Comparison of ENCODE assay signal across 1 cellular context in genomic region chr6:73515204-73516101, GRCh38.
TF ChIP-seq lines count a peak whose summit lies in the region.

No MANE protein-coding gene starts in this region.

TF ChIP-seq in HepG2, 621 proteins besides CTCF, POLR2A, EP300 and RAD21 (continued from another document and continues in another):
- no peak for TF ChIP-seq RARA (CRISPR knock-in tag; IDR thresholded peaks at IDR 0.05)
- no peak for TF ChIP-seq ZNF674 (CRISPR knock-in tag; IDR thresholded peaks at IDR 0.05; ENCODE audit: low read depth)
- no peak for TF ChIP-seq ZNF33A (CRISPR knock-in tag; IDR thresholded peaks at IDR 0.05; ENCODE audit: borderline replicate concordance)
- no peak for TF ChIP-seq HOXA3 (CRISPR knock-in tag; IDR thresholded peaks at IDR 0.05)
- no peak for TF ChIP-seq ZNF569 (CRISPR knock-in tag; IDR thresholded peaks at IDR 0.05; ENCODE audit: borderline replicate concordance)
- TF ChIP-seq GABPA (IDR thresholded peaks at IDR 0.05; ENCODE audit: low read depth, low read length): no peak
- TF ChIP-seq GABPA (CRISPR knock-in tag; IDR thresholded peaks at IDR 0.05; ENCODE audit: low read depth): 0 out of 2 replicates have a peak, but pooled peaks have one; percentile 12
- no peak for TF ChIP-seq GTF3A (CRISPR knock-in tag; conservative IDR thresholded peaks at IDR 0.05)
- TF ChIP-seq ZNF34 (CRISPR knock-in tag; IDR thresholded peaks at IDR 0.05; ENCODE audit: borderline replicate concordance): no peak
- TF ChIP-seq, protein P1, sequence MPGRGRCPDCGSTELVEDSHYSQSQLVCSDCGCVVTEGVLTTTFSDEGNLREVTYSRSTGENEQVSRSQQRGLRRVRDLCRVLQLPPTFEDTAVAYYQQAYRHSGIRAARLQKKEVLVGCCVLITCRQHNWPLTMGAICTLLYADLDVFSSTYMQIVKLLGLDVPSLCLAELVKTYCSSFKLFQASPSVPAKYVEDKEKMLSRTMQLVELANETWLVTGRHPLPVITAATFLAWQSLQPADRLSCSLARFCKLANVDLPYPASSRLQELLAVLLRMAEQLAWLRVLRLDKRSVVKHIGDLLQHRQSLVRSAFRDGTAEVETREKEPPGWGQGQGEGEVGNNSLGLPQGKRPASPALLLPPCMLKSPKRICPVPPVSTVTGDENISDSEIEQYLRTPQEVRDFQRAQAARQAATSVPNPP (CRISPR knock-in tag; IDR thresholded peaks at IDR 0.05): no peak
- TF ChIP-seq, protein P2, sequence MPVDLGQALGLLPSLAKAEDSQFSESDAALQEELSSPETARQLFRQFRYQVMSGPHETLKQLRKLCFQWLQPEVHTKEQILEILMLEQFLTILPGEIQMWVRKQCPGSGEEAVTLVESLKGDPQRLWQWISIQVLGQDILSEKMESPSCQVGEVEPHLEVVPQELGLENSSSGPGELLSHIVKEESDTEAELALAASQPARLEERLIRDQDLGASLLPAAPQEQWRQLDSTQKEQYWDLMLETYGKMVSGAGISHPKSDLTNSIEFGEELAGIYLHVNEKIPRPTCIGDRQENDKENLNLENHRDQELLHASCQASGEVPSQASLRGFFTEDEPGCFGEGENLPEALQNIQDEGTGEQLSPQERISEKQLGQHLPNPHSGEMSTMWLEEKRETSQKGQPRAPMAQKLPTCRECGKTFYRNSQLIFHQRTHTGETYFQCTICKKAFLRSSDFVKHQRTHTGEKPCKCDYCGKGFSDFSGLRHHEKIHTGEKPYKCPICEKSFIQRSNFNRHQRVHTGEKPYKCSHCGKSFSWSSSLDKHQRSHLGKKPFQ (CRISPR knock-in tag; IDR thresholded peaks at IDR 0.05; ENCODE audit: insufficient replicate concordance): peak; percentile 32
- no peak for TF ChIP-seq ZBTB25 (CRISPR knock-in tag; IDR thresholded peaks at IDR 0.05)
- no peak for TF ChIP-seq ZSCAN22 (CRISPR knock-in tag; IDR thresholded peaks at IDR 0.05)
- no peak; the same call in 1 of the 2 replicates for TF ChIP-seq SAP130 (CRISPR knock-in tag; IDR thresholded peaks at IDR 0.05; ENCODE audit: low read depth)
- TF ChIP-seq ZFP36L2 (CRISPR knock-in tag; IDR thresholded peaks at IDR 0.05): no peak
- no peak for TF ChIP-seq ZNF737 (CRISPR knock-in tag; IDR thresholded peaks at IDR 0.05; ENCODE audit: borderline replicate concordance)
- no peak for TF ChIP-seq ZMAT3 (CRISPR knock-in tag; conservative IDR thresholded peaks at IDR 0.05)
- no peak for TF ChIP-seq RELA (CRISPR knock-in tag; IDR thresholded peaks at IDR 0.05)
- no peak for TF ChIP-seq POGK (CRISPR knock-in tag; conservative IDR thresholded peaks at IDR 0.05)
- TF ChIP-seq HOXA5 (CRISPR knock-in tag; IDR thresholded peaks at IDR 0.05): no peak
- TF ChIP-seq AGO2 (optimal IDR thresholded peaks at IDR 0.05; ENCODE audit: low read depth, low read length): peak; percentile 82
- no peak for TF ChIP-seq CAMTA2 (CRISPR knock-in tag; IDR thresholded peaks at IDR 0.05; ENCODE audit: borderline replicate concordance)
- TF ChIP-seq PHB2 (IDR thresholded peaks at IDR 0.05; ENCODE audit: partially characterized antibody): no peak
- 0 out of 2 replicates have a peak, but pooled peaks have one; percentile 33 for TF ChIP-seq ZSCAN29 (CRISPR knock-in tag; conservative IDR thresholded peaks at IDR 0.05)
- no peak for TF ChIP-seq ZNF724P (CRISPR knock-in tag; IDR thresholded peaks at IDR 0.05; ENCODE audit: borderline replicate concordance)
- peak; percentile 71 for TF ChIP-seq SSRP1 (CRISPR knock-in tag; IDR thresholded peaks at IDR 0.05)
- TF ChIP-seq, protein P3, sequence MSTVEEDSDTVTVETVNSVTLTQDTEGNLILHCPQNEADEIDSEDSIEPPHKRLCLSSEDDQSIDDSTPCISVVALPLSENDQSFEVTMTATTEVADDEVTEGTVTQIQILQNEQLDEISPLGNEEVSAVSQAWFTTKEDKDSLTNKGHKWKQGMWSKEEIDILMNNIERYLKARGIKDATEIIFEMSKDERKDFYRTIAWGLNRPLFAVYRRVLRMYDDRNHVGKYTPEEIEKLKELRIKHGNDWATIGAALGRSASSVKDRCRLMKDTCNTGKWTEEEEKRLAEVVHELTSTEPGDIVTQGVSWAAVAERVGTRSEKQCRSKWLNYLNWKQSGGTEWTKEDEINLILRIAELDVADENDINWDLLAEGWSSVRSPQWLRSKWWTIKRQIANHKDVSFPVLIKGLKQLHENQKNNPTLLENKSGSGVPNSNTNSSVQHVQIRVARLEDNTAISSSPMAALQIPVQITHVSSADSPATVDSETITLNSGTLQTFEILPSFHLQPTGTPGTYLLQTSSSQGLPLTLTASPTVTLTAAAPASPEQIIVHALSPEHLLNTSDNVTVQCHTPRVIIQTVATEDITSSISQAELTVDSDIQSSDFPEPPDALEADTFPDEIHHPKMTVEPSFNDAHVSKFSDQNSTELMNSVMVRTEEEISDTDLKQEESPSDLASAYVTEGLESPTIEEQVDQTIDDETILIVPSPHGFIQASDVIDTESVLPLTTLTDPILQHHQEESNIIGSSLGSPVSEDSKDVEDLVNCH (CRISPR knock-in tag; IDR thresholded peaks at IDR 0.05): no peak
- TF ChIP-seq, protein P4, sequence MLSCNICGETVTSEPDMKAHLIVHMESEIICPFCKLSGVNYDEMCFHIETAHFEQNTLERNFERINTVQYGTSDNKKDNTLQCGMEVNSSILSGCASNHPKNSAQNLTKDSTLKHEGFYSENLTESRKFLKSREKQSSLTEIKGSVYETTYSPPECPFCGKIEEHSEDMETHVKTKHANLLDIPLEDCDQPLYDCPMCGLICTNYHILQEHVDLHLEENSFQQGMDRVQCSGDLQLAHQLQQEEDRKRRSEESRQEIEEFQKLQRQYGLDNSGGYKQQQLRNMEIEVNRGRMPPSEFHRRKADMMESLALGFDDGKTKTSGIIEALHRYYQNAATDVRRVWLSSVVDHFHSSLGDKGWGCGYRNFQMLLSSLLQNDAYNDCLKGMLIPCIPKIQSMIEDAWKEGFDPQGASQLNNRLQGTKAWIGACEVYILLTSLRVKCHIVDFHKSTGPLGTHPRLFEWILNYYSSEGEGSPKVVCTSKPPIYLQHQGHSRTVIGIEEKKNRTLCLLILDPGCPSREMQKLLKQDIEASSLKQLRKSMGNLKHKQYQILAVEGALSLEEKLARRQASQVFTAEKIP (CRISPR knock-in tag; IDR thresholded peaks at IDR 0.05; ENCODE audit: borderline replicate concordance): no peak
- TF ChIP-seq ZBTB1 (CRISPR knock-in tag; IDR thresholded peaks at IDR 0.05; ENCODE audit: borderline replicate concordance): no peak
- TF ChIP-seq HES4 (CRISPR knock-in tag; IDR thresholded peaks at IDR 0.05; ENCODE audit: borderline replicate concordance): no peak
- no peak for TF ChIP-seq ZNF383 (CRISPR knock-in tag; IDR thresholded peaks at IDR 0.05; ENCODE audit: borderline replicate concordance)
- no peak for TF ChIP-seq IRF9 (CRISPR knock-in tag; IDR thresholded peaks at IDR 0.05; ENCODE audit: borderline replicate concordance)
- no peak for TF ChIP-seq ETS1 (CRISPR knock-in tag; IDR thresholded peaks at IDR 0.05)
- no peak for TF ChIP-seq ZBTB20 (CRISPR knock-in tag; IDR thresholded peaks at IDR 0.05; ENCODE audit: borderline replicate concordance, low read depth)
- TF ChIP-seq, protein P5, sequence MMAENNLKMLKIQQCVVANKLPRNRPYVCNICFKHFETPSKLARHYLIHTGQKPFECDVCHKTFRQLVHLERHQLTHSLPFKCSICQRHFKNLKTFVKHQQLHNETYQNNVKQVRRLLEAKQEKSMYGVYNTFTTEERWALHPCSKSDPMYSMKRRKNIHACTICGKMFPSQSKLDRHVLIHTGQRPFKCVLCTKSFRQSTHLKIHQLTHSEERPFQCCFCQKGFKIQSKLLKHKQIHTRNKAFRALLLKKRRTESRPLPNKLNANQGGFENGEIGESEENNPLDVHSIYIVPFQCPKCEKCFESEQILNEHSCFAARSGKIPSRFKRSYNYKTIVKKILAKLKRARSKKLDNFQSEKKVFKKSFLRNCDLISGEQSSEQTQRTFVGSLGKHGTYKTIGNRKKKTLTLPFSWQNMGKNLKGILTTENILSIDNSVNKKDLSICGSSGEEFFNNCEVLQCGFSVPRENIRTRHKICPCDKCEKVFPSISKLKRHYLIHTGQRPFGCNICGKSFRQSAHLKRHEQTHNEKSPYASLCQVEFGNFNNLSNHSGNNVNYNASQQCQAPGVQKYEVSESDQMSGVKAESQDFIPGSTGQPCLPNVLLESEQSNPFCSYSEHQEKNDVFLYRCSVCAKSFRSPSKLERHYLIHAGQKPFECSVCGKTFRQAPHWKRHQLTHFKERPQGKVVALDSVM (CRISPR knock-in tag; IDR thresholded peaks at IDR 0.05): no peak
- TF ChIP-seq ZBTB46 (CRISPR knock-in tag; IDR thresholded peaks at IDR 0.05; ENCODE audit: borderline replicate concordance): no peak
- no peak for TF ChIP-seq RCOR2 (CRISPR knock-in tag; IDR thresholded peaks at IDR 0.05)
- TF ChIP-seq TBP (CRISPR knock-in tag; IDR thresholded peaks at IDR 0.05): no peak
- no peak for TF ChIP-seq ZNF101 (CRISPR knock-in tag; IDR thresholded peaks at IDR 0.05; ENCODE audit: borderline replicate concordance, low read depth)
- no peak for TF ChIP-seq ZNF7 (CRISPR knock-in tag; IDR thresholded peaks at IDR 0.05)
- TF ChIP-seq ZNF17 (CRISPR knock-in tag; IDR thresholded peaks at IDR 0.05): no peak
- TF ChIP-seq KMT2B (CRISPR knock-in tag; IDR thresholded peaks at IDR 0.05): no peak
- no peak for TF ChIP-seq HMG20B (CRISPR knock-in tag; conservative IDR thresholded peaks at IDR 0.05)
- TF ChIP-seq UBTF (CRISPR knock-in tag; IDR thresholded peaks at IDR 0.05): no peak
- TF ChIP-seq, protein P6, sequence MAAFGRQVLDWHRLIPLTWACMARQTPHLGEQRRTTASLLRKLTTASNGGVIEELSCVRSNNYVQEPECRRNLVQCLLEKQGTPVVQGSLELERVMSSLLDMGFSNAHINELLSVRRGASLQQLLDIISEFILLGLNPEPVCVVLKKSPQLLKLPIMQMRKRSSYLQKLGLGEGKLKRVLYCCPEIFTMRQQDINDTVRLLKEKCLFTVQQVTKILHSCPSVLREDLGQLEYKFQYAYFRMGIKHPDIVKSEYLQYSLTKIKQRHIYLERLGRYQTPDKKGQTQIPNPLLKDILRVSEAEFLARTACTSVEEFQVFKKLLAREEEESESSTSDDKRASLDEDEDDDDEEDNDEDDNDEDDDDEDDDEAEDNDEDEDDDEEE (CRISPR knock-in tag; IDR thresholded peaks at IDR 0.05): no peak
